In the genomic region with DNA sequence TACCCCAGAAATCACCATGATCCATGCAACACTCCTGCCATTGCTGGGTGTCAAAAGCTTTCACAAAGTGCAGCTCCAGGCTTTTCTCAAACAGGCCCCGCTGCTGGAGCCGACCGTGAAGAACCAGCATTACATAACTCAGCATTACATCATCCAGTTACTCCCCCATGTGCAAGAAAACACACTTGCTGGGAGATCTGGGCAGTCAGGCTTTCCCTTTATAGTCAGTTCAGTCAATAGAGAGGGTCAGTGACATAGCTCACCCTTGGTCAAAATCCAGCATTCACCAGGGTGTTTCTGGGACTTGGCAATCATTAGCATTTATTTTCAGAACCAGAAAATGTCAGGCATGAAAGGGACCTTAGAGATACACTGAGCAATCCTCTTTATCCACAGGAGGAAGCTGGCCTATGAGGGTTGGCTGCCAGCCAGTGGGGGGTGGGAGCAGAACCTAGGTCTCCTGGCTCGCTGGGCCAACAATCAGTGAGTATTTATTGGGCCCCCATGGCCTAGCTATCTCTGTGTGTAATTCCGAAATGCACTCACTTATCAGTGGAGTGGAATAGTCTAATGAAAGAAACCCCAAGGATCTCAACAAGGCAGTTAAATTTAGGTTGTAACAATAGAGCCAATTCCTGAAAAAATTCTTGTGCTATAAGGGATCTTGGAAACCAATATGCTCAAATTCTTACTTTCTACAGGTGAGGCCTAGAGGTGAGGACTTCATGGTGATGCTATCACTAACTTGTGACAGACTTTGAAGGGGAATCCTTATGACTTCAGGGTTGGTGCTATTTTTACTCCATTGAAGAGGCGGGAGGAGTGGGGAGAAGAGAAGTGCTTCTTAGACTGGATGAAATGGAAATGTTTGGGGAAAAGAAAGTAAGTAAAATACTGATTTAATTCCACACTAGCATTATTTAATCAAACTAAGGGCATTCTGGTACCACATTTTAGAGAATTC, we compare ENCODE assay signal across 8 cellular contexts. TPM values are rescaled to one million over a fixed set of nuclear protein-coding genes. Genes with fewer than 3 reads are reported as not detected.
A peak's percentile ranks its signal among the peaks of the same experiment; 100 is the strongest.
DNase-seq lines count a peak whose midpoint lies in the region; ATAC-seq and TF ChIP-seq lines count a peak whose summit lies in the region.

No MANE protein-coding gene starts in this region.

- no peaks in the 10 kb centered on the region for H3K9me3 Mint-ChIP-seq in chondrocyte (ENCODE audit: low read depth)

- ATAC-seq in GM19467 (IDR thresholded peaks at IDR 0.05; ENCODE audit: unreplicated experiment) (no peak), HG02759 (IDR thresholded peaks at IDR 0.05; ENCODE audit: unreplicated experiment) (no peak)

- no peaks in the 10 kb centered on the region for H3K27me3 Mint-ChIP-seq in chondrocyte (ENCODE audit: low read depth)

- no peak for TF ChIP-seq CTCF in chondrocyte (IDR thresholded peaks at IDR 0.05)

- H3K36me3 Mint-ChIP-seq in chondrocyte (ENCODE audit: low read depth), result no peaks in the 10 kb centered on the region

- no peak overlapping the region for H3K4me3 Mint-ChIP-seq in chondrocyte (ENCODE audit: unreplicated experiment)

- H3K4me1 Mint-ChIP-seq in chondrocyte (ENCODE audit: low read depth), result peaks cover 73% of the 10 kb centered on the region

- DNase-seq in AG20443 (ENCODE audit: low spot score) (peak; percentile 76), NCI-H2196 treated with DMSO at 0.1 percent for 48 hours (lab: John Stamatoyannopoulos, UW; ENCODE audit: unreplicated experiment) (peak; percentile 29), chondrocyte (ENCODE audit: low spot score) (no peak), lung microvascular endothelial cell (ENCODE audit: low read depth in 2 of 2) (peak; percentile 72 to 77), RKO (ENCODE audit: low spot score) (no peak), germinal center (ENCODE audit: low spot score) (no peak)

- peak overlapping the region; percentile 82 for H3K27ac Mint-ChIP-seq in chondrocyte (ENCODE audit: unreplicated experiment)

RNA-seq across cellular contexts. Expression of a gene that starts 54.6 kb away (rescaled TPM):
- total RNA-seq in chondrocyte, result 18.0 to 23.9 TPM (median 23.3 TPM) in 3 replicates
- total RNA-seq in lung microvascular endothelial cell, result 14.6 and 14.7 TPM in 2 replicates

RNA-seq across cellular contexts. Expression of a gene that starts 55.2 kb away (rescaled TPM):
- total RNA-seq in chondrocyte (10.7 to 18.1 TPM (median 11.8 TPM) in 3 replicates), lung microvascular endothelial cell (21.4 and 22.0 TPM in 2 replicates)

Comparison
In these comparisons a context has a peak if more than half of its experiments do, and no peak if none do; other contexts are left out.
1. DNase-seq: peak in AG20443 (single experiment), NCI-H2196 treated with DMSO at 0.1 percent for 48 hours (single experiment) and lung microvascular endothelial cell (2 of 2); none in chondrocyte (single experiment), RKO (single experiment) and germinal center (single experiment).